In genomic region chr14:32038876-32039275, GRCh38 we compare ENCODE assay signal across 17 cellular contexts. TPM values are rescaled to one million over a fixed set of nuclear protein-coding genes. Genes with fewer than 3 reads are reported as not detected.
DNase-seq lines count a peak whose midpoint lies in the region; ATAC-seq, FAIRE-seq and TF ChIP-seq lines count a peak whose summit lies in the region.
"Had no signal": no experiment of that assay in that cellular context is flagged by ENCODE, and none has a peak within 500 bp of the region (broad histone marks: within the 10 kb centered on the region; RNA-seq: fewer than 3 reads in every experiment).

No MANE protein-coding gene starts in this region.

- no peak overlapping the region for H2AFZ ChIP-seq in fibroblast of lung (ENCODE audit: low read length)

- DNase-seq in DMS79 treated with DMSO at 0.1 percent for 48 hours (lab: John Stamatoyannopoulos, UW) (peak; percentile 98), NCI-H1105 treated with DMSO at 0.1 percent for 48 hours (lab: John Stamatoyannopoulos, UW) (peak; percentile 96), NCI-H345 (lab: John Stamatoyannopoulos, UW) (peak; percentile 74), fibroblast of lung (ENCODE audit: low read depth in 2 of 2) (peak; percentile 24 to 29), HTR-8/SVneo (ENCODE audit: insufficient read length, low spot score) (no peak), GF-D8 (lab: John Stamatoyannopoulos, UW) (no peak)
- no peak for DNase-seq in activated T-cell treated with anti-CD3 and anti-CD28 coated beads, Interleukin-2, amount 50 U/mL, for 48 hours
- no peak for DNase-seq in stimulated activated naive CD8-positive, alpha-beta T cell treated with anti-CD3 and anti-CD28 coated beads, Interleukin-15, Interleukin-2, amounts not matched to agents 100 U/mL and 50 U/mL, for 24 hours
- DNase-seq: activated B cell treated with CpG ODN at 0.5 μM for 24 hours; amygdala; endodermal cell; left lung; occipital lobe; stimulated activated CD4-positive, alpha-beta T cell treated with anti-CD3 and anti-CD28 coated beads, Interleukin-1b, Interleukin-23, amount 100 ng/mL, for 48 hours; T-helper 17 cell had no signal

- H3K9me3 ChIP-seq in fibroblast of lung (ENCODE audit: control insufficient read depth, insufficient read depth, low read depth, low read length), result no peaks in the 10 kb centered on the region
- H3K9me3 ChIP-seq: left lung had no signal

- no peaks in the 10 kb centered on the region for H4K20me1 ChIP-seq in fibroblast of lung (ENCODE audit: control insufficient read depth, extremely low read depth, insufficient read depth, low read length)

- H3K27ac ChIP-seq in fibroblast of lung (ENCODE audit: insufficient read depth, low read length), result no peak overlapping the region
- H3K27ac ChIP-seq: left lung had no signal

- no peaks in the 10 kb centered on the region for H3K27me3 ChIP-seq in fibroblast of lung (ENCODE audit: control insufficient read depth, insufficient read depth, low read length)
- H3K27me3 ChIP-seq: left lung had no signal

- H3K36me3 ChIP-seq in fibroblast of lung (ENCODE audit: control insufficient read depth, insufficient read depth, low read length), result no peaks in the 10 kb centered on the region
- H3K36me3 ChIP-seq: left lung had no signal

- no peak overlapping the region for H3K4me2 ChIP-seq in fibroblast of lung (ENCODE audit: extremely low read depth, insufficient read depth, low read length)

- no peak for ATAC-seq in stimulated activated naive CD8-positive, alpha-beta T cell treated with anti-CD3 and anti-CD28 coated beads, Interleukin-15, Interleukin-2, amounts not matched to agents 100 U/mL and 50 U/mL, for 24 hours
- ATAC-seq: HCT116, left lung, sciatic nerve, T-helper 17 cell had no signal

- no peak overlapping the region for H3K9ac ChIP-seq in fibroblast of lung (ENCODE audit: insufficient read depth, low read length)

- no peak for FAIRE-seq in HTR-8/SVneo (lab: Jason Lieb, UNC)

- no peaks in the 10 kb centered on the region for H3K79me2 ChIP-seq in fibroblast of lung (ENCODE audit: control insufficient read depth, insufficient read depth, low read length)

- TF ChIP-seq CTCF in fibroblast of lung (conservative IDR thresholded peaks at IDR 0.05 in 1 of 2, IDR thresholded peaks at IDR 0.05 in 1 of 2; ENCODE audit: low read depth in 1 of 2, low read length in 2 of 2), result no peak

- no peak overlapping the region for H3K4me3 ChIP-seq in fibroblast of lung (replicated peaks in 1 of 4; ENCODE audit: control extremely low read depth in 1 of 4, insufficient read depth in 1 of 4, low read depth in 3 of 4, low read length in 4 of 4)
- H3K4me3 ChIP-seq: left lung had no signal

- H3K4me1 ChIP-seq in fibroblast of lung (ENCODE audit: control insufficient read depth, extremely low read depth, insufficient read depth, low read length), result no peaks in the 10 kb centered on the region
- H3K4me1 ChIP-seq: left lung had no signal

RNA-seq across cellular contexts. Expression of gene ARHGAP5, which starts 38.2 kb away (rescaled TPM):
- 68.4 and 76.3 TPM in 2 replicates for total RNA-seq in fibroblast of lung
- polyA plus RNA-seq in fibroblast of lung, result 23.5 and 37.0 TPM in 2 replicates
- polyA plus RNA-seq in fibroblast of lung (2012), result 16.7 and 25.8 TPM in 2 replicates
- polyA minus RNA-seq in fibroblast of lung (ENCODE audit: low replicate concordance), result 1.4 and 5.1 TPM in 2 replicates

Comparison
In these comparisons a context has a peak if more than half of its experiments do, and no peak if none do; other contexts are left out.
1. DNase-seq: peak in DMS79 treated with DMSO at 0.1 percent for 48 hours (single experiment), NCI-H1105 treated with DMSO at 0.1 percent for 48 hours (single experiment), NCI-H345 (single experiment) and fibroblast of lung (2 of 2); none in HTR-8/SVneo (single experiment), activated T-cell treated with anti-CD3 and anti-CD28 coated beads, Interleukin-2, amount 50 U/mL, for 48 hours (0 of 2), GF-D8 (single experiment) and stimulated activated naive CD8-positive, alpha-beta T cell treated with anti-CD3 and anti-CD28 coated beads, Interleukin-15, Interleukin-2, amounts not matched to agents 100 U/mL and 50 U/mL, for 24 hours (single experiment).